In genomic region chr17:17834974-17835373, GRCh38 we compare ENCODE assay signal across 9 cellular contexts. TPM values are rescaled to one million over a fixed set of nuclear protein-coding genes. Genes with fewer than 3 reads are reported as not detected.
DNase-seq lines count a peak whose midpoint lies in the region; ATAC-seq and TF ChIP-seq lines count a peak whose summit lies in the region.
"Had no signal": no experiment of that assay in that cellular context is flagged by ENCODE, and none has a peak within 500 bp of the region (broad histone marks: within the 10 kb centered on the region; RNA-seq: fewer than 3 reads in every experiment).

No MANE protein-coding gene starts in this region.

- H3K9me3 ChIP-seq in right atrium auricular region: no peaks in the 10 kb centered on the region
- H3K9me3 ChIP-seq in muscle layer of colon (ENCODE audit: low read length): no peaks in the 10 kb centered on the region

- DNase-seq in right atrium auricular region (ENCODE audit: low spot score) (no peak), cardiac septum (ENCODE audit: low spot score) (no peak), brain microvascular endothelial cell (no peak), OCI-M2 (lab: John Stamatoyannopoulos, UW; ENCODE audit: unreplicated experiment) (no peak), NCI-H187 treated with DMSO at 0.1 percent for 48 hours (lab: John Stamatoyannopoulos, UW) (no peak)
- no peak for DNase-seq in stimulated activated CD4-positive, alpha-beta T cell treated with anti-CD3 and anti-CD28 coated beads, Interleukin-4, amount 100 ng/mL, for 4 hours
- DNase-seq: HCEC 1CT had no signal

- H3K4me1 ChIP-seq in right atrium auricular region (peaks cover 0 to 82% of the 10 kb centered on the region in 2 donors), muscle layer of colon (ENCODE audit: insufficient read depth, low read length) (peaks cover 76% of the 10 kb centered on the region)

- peak overlapping the region; percentile 85 for H3K9ac ChIP-seq in muscle layer of colon (ENCODE audit: low read length)

- H3K36me3 ChIP-seq in right atrium auricular region (no peaks in the 10 kb centered on the region), brain microvascular endothelial cell (replicated peaks) (peaks cover 14% of the 10 kb centered on the region), muscle layer of colon (ENCODE audit: insufficient read depth, low read length) (no peaks in the 10 kb centered on the region)

- intact Hi-C loops in cardiac septum (cut with DNase I): no loop called here

- TF ChIP-seq CTCF in right atrium auricular region (IDR thresholded peaks at IDR 0.05): no peak
- TF ChIP-seq CTCF in brain microvascular endothelial cell (IDR thresholded peaks at IDR 0.05; ENCODE audit: low read depth, low read length, missing control alignments): no peak

- H3K27me3 ChIP-seq in right atrium auricular region (no peaks in the 10 kb centered on the region), brain microvascular endothelial cell (replicated peaks) (no peaks in the 10 kb centered on the region), muscle layer of colon (ENCODE audit: control insufficient read depth in 1 of 2, insufficient read depth in 2 of 2, low read length in 2 of 2) (no peaks in the 10 kb centered on the region)

- H3K27ac ChIP-seq in right atrium auricular region (peak overlapping the region; percentile 100), brain microvascular endothelial cell (no peak overlapping the region), muscle layer of colon (ENCODE audit: low read depth, low read length) (peak overlapping the region; percentile 95)

- in situ Hi-C loops in brain microvascular endothelial cell (cut with HindIII; ENCODE audit: low pct_ligation_motif_present, low sequenced_read_pairs): no loop called here

- H3K4me3 ChIP-seq in right atrium auricular region (peak overlapping the region in 1 of 2 donors; percentile 90), brain microvascular endothelial cell (ENCODE audit: low read depth, low read length) (peak overlapping the region; percentile 93), muscle layer of colon (ENCODE audit: low read depth in 1 of 2, low read length in 2 of 2) (peak overlapping the region in 1 of 2 donors; percentile 68)

- no peak for ATAC-seq in HG02759 (IDR thresholded peaks at IDR 0.05; ENCODE audit: unreplicated experiment)

RNA-seq across cellular contexts. Expression of gene SREBF1, which starts 1.8 kb away (rescaled TPM):
- total RNA-seq in right atrium auricular region: 10 to 100 TPM; 17.0 to 29.8 TPM
- 17.1 TPM for total RNA-seq in cardiac septum
